Comparison of ENCODE assay signal across 8 cellular contexts in genomic region chr17:3892095-3892998, GRCh38. TPM values are rescaled to one million over a fixed set of nuclear protein-coding genes. Genes with fewer than 3 reads are reported as not detected.
DNase-seq lines count a peak whose midpoint lies in the region; ATAC-seq and TF ChIP-seq lines count a peak whose summit lies in the region.

No MANE protein-coding gene starts in this region.

- WGBS in heart left ventricle, 4 donors = 1 to 2% (median 1%) methylated on average over 16 to 96 of the region's 96 CpGs

- intact Hi-C loops in heart left ventricle (cut with DNase I) (loop anchor here in 1 of 10 donors (2.0 kb wide), 1 partner anchor 46 kb away; the partner anchor contains the start of gene NCBP3), posterior cingulate gyrus (cut with DNase I) (no loop called here), upper lobe of right lung (cut with DNase I) (no loop called here)

- CTCF ChIA-PET in AG04450 (lab: Charles Lee) = no interaction called here

- H3K36me3 ChIP-seq in heart left ventricle (no peaks in the 10 kb centered on the region), upper lobe of right lung (no peaks in the 10 kb centered on the region)

- ATAC-seq in GM19023 (IDR thresholded peaks at IDR 0.05; ENCODE audit: unreplicated experiment) (peak; percentile 12), HG03571 (IDR thresholded peaks at IDR 0.05; ENCODE audit: unreplicated experiment) (peak; percentile 8), heart left ventricle (peak; percentile 15 to 52 (median 42)), upper lobe of right lung (peak; percentile 73)

- H3K27ac ChIP-seq in AG04450 (ENCODE audit: low read depth, low read length) = no peak overlapping the region
- peak overlapping the region in 11 of 12 donors; percentile 58 to 92 (median 76) for H3K27ac ChIP-seq in heart left ventricle
- peak overlapping the region; percentile 60 for H3K27ac ChIP-seq in upper lobe of right lung

- H3K27me3 ChIP-seq in AG04450 (ENCODE audit: control insufficient read depth, insufficient read depth, low read length) (no peaks in the 10 kb centered on the region), heart left ventricle (no peaks in the 10 kb centered on the region), upper lobe of right lung (no peaks in the 10 kb centered on the region)

- H3K9me3 ChIP-seq in AG04450 (ENCODE audit: control insufficient read depth, insufficient read depth, low read length) (no peaks in the 10 kb centered on the region; the same call in 1 of the 2 replicates), heart left ventricle (no peaks in the 10 kb centered on the region), upper lobe of right lung (no peaks in the 10 kb centered on the region)

- H3K4me3 ChIP-seq in AG04450 (ENCODE audit: low read depth, low read length) (peak overlapping the region; percentile 68), heart left ventricle (peak overlapping the region; percentile 41 to 89 (median 76)), upper lobe of right lung (peak overlapping the region; percentile 76)

- no peak for TF ChIP-seq POLR2A in heart left ventricle (IDR thresholded peaks at IDR 0.05)

- H3K4me1 ChIP-seq in heart left ventricle (peaks cover 4 to 80% (median 68%) of the 10 kb centered on the region in 12 donors), upper lobe of right lung (peaks cover 61% of the 10 kb centered on the region)

- POLR2A ChIA-PET in AG04450 (lab: Yijun Ruan, JAX) = interaction anchor here (0.6 kb wide), 1 partner anchor 36 kb away, joined by 4 read pairs; no protein-coding TSS in a partner anchor

- no peak for TF ChIP-seq CTCF in AG04450 (IDR thresholded peaks at IDR 0.05; ENCODE audit: low read depth, low read length)
- peak in 1 of 12 donors; percentile 7 for TF ChIP-seq CTCF in heart left ventricle (IDR thresholded peaks at IDR 0.05)
- peak; percentile 8 for TF ChIP-seq CTCF in upper lobe of right lung (IDR thresholded peaks at IDR 0.05)

- DNase-seq in AG04450 (ENCODE audit: low read depth, low spot score) (no peak), SW480 (ENCODE audit: low spot score) (peak; percentile 74), heart left ventricle (peak; percentile 81 to 86 (median 85)), posterior cingulate gyrus (peak; percentile 43 to 97 (median 74)), upper lobe of right lung (peak; percentile 94)
- peak; percentile 35 for DNase-seq in activated naive CD8-positive, alpha-beta T cell treated with anti-CD3 and anti-CD28 coated beads, Interleukin-2, amount 50 U/mL, for 16 hours (ENCODE audit: low read depth, low spot score)

RNA-seq across cellular contexts. Expression of gene CAMKK1, which starts 0.5 kb away (rescaled TPM):
- polyA plus RNA-seq in AG04450 (2011; rRNA removed) = 2.8 and 3.3 TPM in 2 replicates
- 4.7 and 4.8 TPM in 2 replicates for polyA minus RNA-seq in AG04450 (2011; rRNA and poly(A)+ RNA removed)
- 1 to 10 TPM; 2.0 to 6.8 (median 4.3) TPM for total RNA-seq in heart left ventricle
- 1 to 10 TPM; 2.0 to 4.2 TPM for polyA plus RNA-seq in heart left ventricle
- 10.1 TPM for total RNA-seq in upper lobe of right lung

RNA-seq across cellular contexts. Expression of gene P2RX1, which starts 23.9 kb away (rescaled TPM):
- polyA plus RNA-seq in AG04450 (2011; rRNA removed) = 0.05 TPM in 1 of 2 replicates, not detected in the other
- not detected in 2 replicates for polyA minus RNA-seq in AG04450 (2011; rRNA and poly(A)+ RNA removed)
- 1 to 10 TPM in 2 of 9 donors, under 1 TPM in 7; 0.22 to 5.5 (median 0.52) TPM for total RNA-seq in heart left ventricle
- 1 to 10 TPM in 1 of 2 donors, under 1 TPM in 1; 0.19 to 1.4 TPM for polyA plus RNA-seq in heart left ventricle
- 6.8 TPM for total RNA-seq in upper lobe of right lung

RNA-seq across cellular contexts. Expression of gene NCBP3, which starts 46.3 kb away (rescaled TPM):
- polyA plus RNA-seq in AG04450 (2011; rRNA removed) (19.4 and 28.5 TPM in 2 replicates), heart left ventricle (10 to 100 TPM; 10.4 to 20.2 TPM)
- 10.6 and 16.9 TPM in 2 replicates for polyA minus RNA-seq in AG04450 (2011; rRNA and poly(A)+ RNA removed)
- total RNA-seq in heart left ventricle (10 to 100 TPM; 10.6 to 26.4 (median 21.6) TPM), upper lobe of right lung (34.9 TPM)

Comparison
In these comparisons a context has a peak if more than half of its experiments do, and no peak if none do; other contexts are left out.
1. ATAC-seq: peak in every context shown above with its lines; median percentile 73 in upper lobe of right lung; 42 in heart left ventricle; 12 in GM19023; 8 in HG03571.